In the genomic region with DNA sequence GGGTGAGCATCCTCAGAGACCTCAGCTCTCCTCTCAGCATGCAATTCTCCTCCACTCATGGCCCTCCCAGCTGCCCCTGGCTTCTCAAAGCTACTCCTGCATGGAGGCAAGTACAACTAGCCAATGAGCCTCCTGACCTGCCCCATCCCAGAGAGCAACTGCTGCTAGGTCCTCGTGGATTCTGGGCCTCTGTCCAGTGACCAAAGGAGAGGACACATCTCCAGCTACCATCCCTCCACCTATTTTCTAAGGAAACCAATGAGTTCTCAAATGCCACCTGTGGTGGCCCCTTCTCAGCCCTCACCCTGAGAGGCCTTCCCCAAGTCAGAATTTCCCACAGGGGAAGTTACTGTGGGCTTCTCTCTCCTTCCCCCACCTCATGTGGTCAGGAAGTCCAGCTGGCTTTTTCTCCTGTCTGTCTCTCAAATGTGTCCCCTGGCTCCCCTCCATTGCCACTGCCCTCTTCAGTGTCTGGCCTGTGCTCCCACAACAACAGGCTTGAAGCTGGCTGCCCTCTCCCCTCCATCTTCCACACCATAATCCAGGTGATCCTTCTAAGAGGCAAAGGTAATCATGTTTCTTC, we compare ENCODE assay signal across 15 cellular contexts. TPM values are rescaled to one million over a fixed set of nuclear protein-coding genes. Genes with fewer than 3 reads are reported as not detected.
DNase-seq lines count a peak whose midpoint lies in the region; ATAC-seq, FAIRE-seq and TF ChIP-seq lines count a peak whose summit lies in the region.
"Had no signal": no experiment of that assay in that cellular context is flagged by ENCODE, and none has a peak within 500 bp of the region (broad histone marks: within the 10 kb centered on the region; RNA-seq: fewer than 3 reads in every experiment).

No MANE protein-coding gene starts in this region.

- H3K27ac ChIP-seq in CD4-positive, CD25-positive, alpha-beta regulatory T cell (ENCODE audit: insufficient read depth, low read length, poor library complexity, severe bottlenecking): no peak overlapping the region
- H3K27ac ChIP-seq in small intestine (ENCODE audit: low read depth in 1 of 2, low read length in 1 of 2) (no peak overlapping the region), PC-9 (no peak overlapping the region)
- H3K27ac ChIP-seq: cardiac muscle cell, testis had no signal

- H2AFZ ChIP-seq in PC-9: no peak overlapping the region

- H3K4me1 Mint-ChIP-seq in CD4-positive, CD25-positive, alpha-beta regulatory T cell: peaks cover 31 to 69% (median 49%) of the 10 kb centered on the region in 4 donors
- peaks cover 70% of the 10 kb centered on the region for H3K4me1 Mint-ChIP-seq in activated T-helper 1 cell treated with anti-CD3 and anti-CD28 coated beads, Interleukin-12 subunit alpha, Interleukin-12 subunit beta, Interleukin-2, Interleukin-4 antibody, amounts not matched to agents 30 ng/mL and 10 ng/mL and 1 ng/mL, durations not matched to agents 14 hours and 24 hours and 36 hours (ENCODE audit: low read depth)

- peak overlapping the region in 3 of 4 donors; percentile 31 to 78 (median 69) for H3K4me3 Mint-ChIP-seq in CD4-positive, CD25-positive, alpha-beta regulatory T cell
- H3K4me3 Mint-ChIP-seq in activated T-helper 1 cell treated with anti-CD3 and anti-CD28 coated beads, Interleukin-12 subunit alpha, Interleukin-12 subunit beta, Interleukin-2, Interleukin-4 antibody, amounts not matched to agents 30 ng/mL and 10 ng/mL and 1 ng/mL, durations not matched to agents 14 hours and 24 hours and 36 hours: peak overlapping the region; percentile 48
- H3K4me3 Mint-ChIP-seq: memory B cell had no signal

- no peaks in the 10 kb centered on the region for H3K36me3 Mint-ChIP-seq in CD4-positive, CD25-positive, alpha-beta regulatory T cell
- H3K36me3 Mint-ChIP-seq in activated T-helper 1 cell treated with anti-CD3 and anti-CD28 coated beads, Interleukin-12 subunit alpha, Interleukin-12 subunit beta, Interleukin-2, Interleukin-4 antibody, amounts not matched to agents 30 ng/mL and 10 ng/mL and 1 ng/mL, durations not matched to agents 14 hours and 24 hours and 36 hours (ENCODE audit: low read depth): peaks cover 11% of the 10 kb centered on the region
- H3K36me3 Mint-ChIP-seq: memory B cell had no signal

- no peaks in the 10 kb centered on the region for H4K20me1 ChIP-seq in PC-9 (ENCODE audit: insufficient read depth)

- no peaks in the 10 kb centered on the region for H3K9me3 ChIP-seq in CD4-positive, CD25-positive, alpha-beta regulatory T cell (ENCODE audit: control insufficient read depth in 2 of 2, low read length in 2 of 2)
- no peaks in the 10 kb centered on the region for H3K9me3 ChIP-seq in small intestine (ENCODE audit: control insufficient read depth, low read depth)
- H3K9me3 ChIP-seq in PC-9 (ENCODE audit: insufficient read depth, low read depth): no peaks in the 10 kb centered on the region
- H3K9me3 ChIP-seq: testis had no signal

- H3K27me3 ChIP-seq in CD4-positive, CD25-positive, alpha-beta regulatory T cell (ENCODE audit: control insufficient read depth, insufficient read depth, low read length): no peaks in the 10 kb centered on the region
- H3K27me3 ChIP-seq in H7 (ENCODE audit: control insufficient read depth, insufficient read depth, low read length) (no peaks in the 10 kb centered on the region), small intestine (ENCODE audit: control insufficient read depth in 2 of 2, insufficient read depth in 2 of 2, low read length in 2 of 2) (no peaks in the 10 kb centered on the region), PC-9 (ENCODE audit: insufficient read depth, low read depth) (no peaks in the 10 kb centered on the region)
- H3K27me3 ChIP-seq: cardiac muscle cell, testis had no signal

- peaks cover 45% of the 10 kb centered on the region for H3K4me1 ChIP-seq in CD4-positive, CD25-positive, alpha-beta regulatory T cell (ENCODE audit: control insufficient read depth, insufficient read depth, low read length, poor library complexity, severe bottlenecking)
- H3K4me1 ChIP-seq in small intestine (ENCODE audit: control insufficient read depth in 2 of 2, insufficient read depth in 1 of 2, low read depth in 1 of 2, low read length in 1 of 2): peaks cover 2 to 22% of the 10 kb centered on the region in 2 donors
- peaks cover 51% of the 10 kb centered on the region for H3K4me1 ChIP-seq in PC-9 (replicated peaks; ENCODE audit: insufficient read depth)
- H3K4me1 ChIP-seq: testis had no signal

- no peak for DNase-seq in CD4-positive, CD25-positive, alpha-beta regulatory T cell
- DNase-seq in GF-D8 (lab: John Stamatoyannopoulos, UW) (peak; percentile 55), myocyte (ENCODE audit: low read depth) (peak; percentile 95), H7 (no peak), small intestine (no peak), PC-9 (no peak)
- no peak for DNase-seq in activated T-helper 1 cell treated with anti-CD3 and anti-CD28 coated beads, Interleukin-12 subunit alpha, Interleukin-12 subunit beta, Interleukin-2, Interleukin-4 antibody, amounts not matched to agents 30 ng/mL and 10 ng/mL and 1 ng/mL, durations not matched to agents 14 hours and 24 hours and 36 hours (ENCODE audit: low spot score)
- DNase-seq: activated T-cell treated with anti-CD3 and anti-CD28 coated beads, Interleukin-2, amount 50 U/mL, for 4 hours; erythroblast; testis had no signal

- H3K4me2 ChIP-seq in PC-9: no peak overlapping the region

- 72 to 83% (median 80%) methylated on average over 1 of the region's 1 CpG for WGBS in small intestine, 3 donors

- BruUV-seq in PC-9 (replicated peaks; lab: Mats Ljungman, UMichigan): no TSS peak

- H3K9me3 Mint-ChIP-seq in CD4-positive, CD25-positive, alpha-beta regulatory T cell: no peaks in the 10 kb centered on the region
- no peaks in the 10 kb centered on the region for H3K9me3 Mint-ChIP-seq in activated T-helper 1 cell treated with anti-CD3 and anti-CD28 coated beads, Interleukin-12 subunit alpha, Interleukin-12 subunit beta, Interleukin-2, Interleukin-4 antibody, amounts not matched to agents 30 ng/mL and 10 ng/mL and 1 ng/mL, durations not matched to agents 14 hours and 24 hours and 36 hours
- H3K9me3 Mint-ChIP-seq: activated T-cell treated with anti-CD3 and anti-CD28 coated beads, Interleukin-2, amount 50 U/mL, for 4 hours; memory B cell had no signal

- no peak overlapping the region for H3K4me3 ChIP-seq in CD4-positive, CD25-positive, alpha-beta regulatory T cell (ENCODE audit: low read depth, low read length)
- H3K4me3 ChIP-seq in H7 (ENCODE audit: insufficient read depth, low read depth, low read length): no peak overlapping the region
- H3K4me3 ChIP-seq in small intestine (ENCODE audit: low read depth in 1 of 2, low read length in 2 of 2): no peak overlapping the region
- H3K4me3 ChIP-seq in PC-9: no peak overlapping the region
- H3K4me3 ChIP-seq: cardiac muscle cell, testis had no signal

- ATAC-seq in CD4-positive, CD25-positive, alpha-beta regulatory T cell (ENCODE audit: low read depth in 2 of 2): no peak
- no peak for ATAC-seq in HG03432 (IDR thresholded peaks at IDR 0.05; ENCODE audit: unreplicated experiment)
- ATAC-seq: activated T-cell treated with anti-CD3 and anti-CD28 coated beads, Interleukin-2, amount 50 U/mL, for 4 hours; Panc1 had no signal

- TF ChIP-seq CTCF in PC-9 (conservative IDR thresholded peaks at IDR 0.05): no peak

- H3K36me3 ChIP-seq in CD4-positive, CD25-positive, alpha-beta regulatory T cell (ENCODE audit: control insufficient read depth, insufficient read depth, low read length): no peaks in the 10 kb centered on the region
- H3K36me3 ChIP-seq in H7 (replicated peaks; ENCODE audit: control insufficient read depth, insufficient read depth, low read length): no peaks in the 10 kb centered on the region
- no peaks in the 10 kb centered on the region for H3K36me3 ChIP-seq in small intestine (ENCODE audit: control insufficient read depth in 2 of 2, insufficient read depth in 2 of 2, low read length in 2 of 2)
- no peaks in the 10 kb centered on the region for H3K36me3 ChIP-seq in PC-9 (ENCODE audit: low read depth)
- H3K36me3 ChIP-seq: cardiac muscle cell had no signal

- no peaks in the 10 kb centered on the region for H3K9me2 ChIP-seq in PC-9 (ENCODE audit: insufficient read depth)

- H3K27me3 Mint-ChIP-seq in CD4-positive, CD25-positive, alpha-beta regulatory T cell: no peaks in the 10 kb centered on the region
- H3K27me3 Mint-ChIP-seq in activated T-helper 1 cell treated with anti-CD3 and anti-CD28 coated beads, Interleukin-12 subunit alpha, Interleukin-12 subunit beta, Interleukin-2, Interleukin-4 antibody, amounts not matched to agents 30 ng/mL and 10 ng/mL and 1 ng/mL, durations not matched to agents 14 hours and 24 hours and 36 hours (ENCODE audit: insufficient read depth): no peaks in the 10 kb centered on the region

- no peak for FAIRE-seq in small intestine (lab: Jason Lieb, UNC)
- FAIRE-seq: TTC549 had no signal

- H3K27ac Mint-ChIP-seq in CD4-positive, CD25-positive, alpha-beta regulatory T cell: peak overlapping the region; percentile 88 to 94 (median 89)
- H3K27ac Mint-ChIP-seq in activated T-helper 1 cell treated with anti-CD3 and anti-CD28 coated beads, Interleukin-12 subunit alpha, Interleukin-12 subunit beta, Interleukin-2, Interleukin-4 antibody, amounts not matched to agents 30 ng/mL and 10 ng/mL and 1 ng/mL, durations not matched to agents 14 hours and 24 hours and 36 hours: peak overlapping the region; percentile 87
- H3K27ac Mint-ChIP-seq: memory B cell had no signal

- CTCF ChIA-PET in PC-9 (lab: Charles Lee): no interaction called here

- H3K79me2 ChIP-seq in PC-9 (ENCODE audit: low read depth): peaks cover 22% of the 10 kb centered on the region

- intact Hi-C loops in activated T-helper 1 cell treated with anti-CD3 and anti-CD28 coated beads, Interleukin-12 subunit alpha, Interleukin-12 subunit beta, Interleukin-2, Interleukin-4 antibody, amounts not matched to agents 30 ng/mL and 10 ng/mL and 1 ng/mL, durations not matched to agents 14 hours and 24 hours and 36 hours (cut with micrococcal nuclease): loop anchor here (5.0 kb wide), 1 partner anchor 143 kb away; no protein-coding TSS in a partner anchor
- intact Hi-C loops in PC-9 (cut with micrococcal nuclease; ENCODE audit: unreplicated experiment): loop anchor here (5.0 to 10.0 kb wide), 4 partner anchors 162 to 392 kb away; a partner anchor contains a TSS

- POLR2A ChIA-PET in PC-9 (lab: Charles Lee; ENCODE audit: unreplicated experiment): no interaction called here

- H3F3A ChIP-seq in PC-9 (ENCODE audit: insufficient read depth, low read depth): peaks cover 28% of the 10 kb centered on the region

RNA-seq across cellular contexts. Expression of a gene that starts 43.0 kb away (rescaled TPM):
- total RNA-seq in CD4-positive, CD25-positive, alpha-beta regulatory T cell: 0.99 TPM
- 1 to 10 TPM in 3 of 4 donors, under 1 TPM in 1; 0.54 to 1.7 (median 1.6) TPM for polyA plus RNA-seq in CD4-positive, CD25-positive, alpha-beta regulatory T cell
- 0.62 and 0.69 TPM in 2 replicates for total RNA-seq in activated T-helper 1 cell treated with anti-CD3 and anti-CD28 coated beads, Interleukin-12 subunit alpha, Interleukin-12 subunit beta, Interleukin-2, Interleukin-4 antibody, amounts not matched to agents 30 ng/mL and 10 ng/mL and 1 ng/mL, durations not matched to agents 14 hours and 24 hours and 36 hours
- total RNA-seq in myocyte (1.0 and 1.2 TPM in 2 replicates), PC-9 (2021) (not detected in 2 replicates)
- polyA plus RNA-seq in myocyte (2012): 9.3 TPM
- total RNA-seq in H7 (2014; rRNA removed; shearing (Covaris generic)): not detected in 2 replicates
- polyA plus RNA-seq in small intestine: 1 to 10 TPM in 2 of 3 donors, under 1 TPM in 1; 0.98 to 2.0 (median 1.4) TPM
- total RNA-seq: cardiac muscle cell had no signal
- polyA plus RNA-seq: cardiac muscle cell had no signal

Comparison
In these comparisons a context has a peak if more than half of its experiments do, and no peak if none do; other contexts are left out.
1. DNase-seq: peak in GF-D8 (single experiment) and myocyte (single experiment); none in CD4-positive, CD25-positive, alpha-beta regulatory T cell (0 of 3), activated T-helper 1 cell treated with anti-CD3 and anti-CD28 coated beads, Interleukin-12 subunit alpha, Interleukin-12 subunit beta, Interleukin-2, Interleukin-4 antibody, amounts not matched to agents 30 ng/mL and 10 ng/mL and 1 ng/mL, durations not matched to agents 14 hours and 24 hours and 36 hours (single experiment), H7 (single experiment), small intestine (single experiment) and PC-9 (0 of 2).